Comparison of ENCODE assay signal across 8 cellular contexts in genomic region chr5:139137703-139138102, GRCh38.
DNase-seq lines count a peak whose midpoint lies in the region; ATAC-seq and TF ChIP-seq lines count a peak whose summit lies in the region.

No MANE protein-coding gene starts in this region.

- H3K79me2 ChIP-seq in Loucy (ENCODE audit: insufficient read depth, low read length) = no peaks in the 10 kb centered on the region

- intact Hi-C loops in left lung (cut with DNase I) = no loop called here

- H2AFZ ChIP-seq in Loucy (ENCODE audit: low read length) = no peak overlapping the region

- H3K36me3 ChIP-seq in Loucy (ENCODE audit: insufficient read depth, low read length) (no peaks in the 10 kb centered on the region), left lung (no peaks in the 10 kb centered on the region)

- H3K9me3 ChIP-seq in Loucy (ENCODE audit: insufficient read depth, low read depth, low read length) (no peaks in the 10 kb centered on the region), left lung (no peaks in the 10 kb centered on the region)

- no peak overlapping the region for H3K27ac ChIP-seq in left lung

- peak; percentile 76 for DNase-seq in DMS53 (lab: John Stamatoyannopoulos, UW)
- DNase-seq in astrocyte of the cerebellum (ENCODE audit: low read depth) = no peak
- no peak for DNase-seq in left lung
- no peak for DNase-seq in SKM-1 treated with dmso at 0.1 percent for 144 hours (lab: John Stamatoyannopoulos, UW; ENCODE audit: unreplicated experiment)
- DNase-seq in epidermal melanocyte (ENCODE audit: insufficient read length, low spot score) = no peak
- DNase-seq in activated T-cell treated with anti-CD3 and anti-CD28 coated beads, Interleukin-2, amount 50 U/mL, for 48 hours = no peak

- H3K4me3 ChIP-seq in Loucy (ENCODE audit: low read length, poor library complexity, severe bottlenecking) (no peak overlapping the region), astrocyte of the cerebellum (ENCODE audit: low read depth, low read length) (no peak overlapping the region), left lung (no peak overlapping the region)

- H3F3A ChIP-seq in Loucy (ENCODE audit: low read depth) = no peaks in the 10 kb centered on the region

- H3K9ac ChIP-seq in Loucy (ENCODE audit: low read depth, low read length, poor library complexity, severe bottlenecking) = no peak overlapping the region

- TF ChIP-seq CTCF in Loucy (conservative IDR thresholded peaks at IDR 0.05; ENCODE audit: low read length) (peak; percentile 62), astrocyte of the cerebellum (IDR thresholded peaks at IDR 0.05; ENCODE audit: low read depth, low read length, missing control alignments) (peak; percentile 27), left lung (IDR thresholded peaks at IDR 0.05) (no peak)

- H3K4me2 ChIP-seq in Loucy (ENCODE audit: low read depth, low read length, poor library complexity, severe bottlenecking) = no peak overlapping the region

- ATAC-seq in left lung (peak; percentile 38), HG02678 (IDR thresholded peaks at IDR 0.05; ENCODE audit: unreplicated experiment) (no peak)

- in situ Hi-C loops in astrocyte of the cerebellum (cut with HindIII; ENCODE audit: low sequenced_read_pairs) = no loop called here

- no peaks in the 10 kb centered on the region for H4K20me1 ChIP-seq in Loucy (ENCODE audit: insufficient read depth, low read length, poor library complexity, severe bottlenecking)

- H3K9me2 ChIP-seq in Loucy (replicated peaks; ENCODE audit: low read depth, low read length) = no peaks in the 10 kb centered on the region

- H3K27me3 ChIP-seq in Loucy (ENCODE audit: insufficient read depth, low read length, poor library complexity, severe bottlenecking) = no peaks in the 10 kb centered on the region
- H3K27me3 ChIP-seq in left lung = no peaks in the 10 kb centered on the region

- H3K4me1 ChIP-seq in Loucy (ENCODE audit: insufficient read depth, low read length, poor library complexity, severe bottlenecking) = peaks cover 11% of the 10 kb centered on the region
- H3K4me1 ChIP-seq in left lung = peaks cover 27 to 42% of the 10 kb centered on the region in 2 donors

Comparison
In these comparisons a context has a peak if more than half of its experiments do, and no peak if none do; other contexts are left out.
1. CTCF ChIP-seq: peak in Loucy (single experiment) and astrocyte of the cerebellum (single experiment); none in left lung (0 of 2).